ENCODE assay signal across 1 cellular context in the genomic region with DNA sequence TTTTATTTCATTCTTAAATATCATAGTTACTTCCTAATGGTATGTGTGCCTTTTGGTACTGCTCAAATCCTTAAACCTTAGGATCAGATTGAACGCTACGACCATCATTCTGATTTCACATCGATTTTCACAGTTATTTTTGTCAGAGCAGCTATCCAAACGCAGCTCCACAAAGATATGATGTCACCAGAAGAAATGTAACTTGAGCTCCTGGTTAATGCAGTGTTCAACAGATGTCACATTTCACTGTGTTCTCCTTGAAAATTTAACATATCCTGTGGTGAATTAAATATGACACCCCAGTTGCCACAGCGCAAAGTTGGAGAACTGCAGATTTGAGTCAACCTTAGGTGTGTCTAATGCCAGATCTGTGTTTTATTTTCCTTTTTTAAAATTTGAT.
TF ChIP-seq lines count a peak whose summit lies in the region.

No MANE protein-coding gene starts in this region.

TF ChIP-seq in HEK293, 187 proteins besides CTCF, POLR2A, EP300 and RAD21 (continued from another document):
- TF ChIP-seq, protein P1, sequence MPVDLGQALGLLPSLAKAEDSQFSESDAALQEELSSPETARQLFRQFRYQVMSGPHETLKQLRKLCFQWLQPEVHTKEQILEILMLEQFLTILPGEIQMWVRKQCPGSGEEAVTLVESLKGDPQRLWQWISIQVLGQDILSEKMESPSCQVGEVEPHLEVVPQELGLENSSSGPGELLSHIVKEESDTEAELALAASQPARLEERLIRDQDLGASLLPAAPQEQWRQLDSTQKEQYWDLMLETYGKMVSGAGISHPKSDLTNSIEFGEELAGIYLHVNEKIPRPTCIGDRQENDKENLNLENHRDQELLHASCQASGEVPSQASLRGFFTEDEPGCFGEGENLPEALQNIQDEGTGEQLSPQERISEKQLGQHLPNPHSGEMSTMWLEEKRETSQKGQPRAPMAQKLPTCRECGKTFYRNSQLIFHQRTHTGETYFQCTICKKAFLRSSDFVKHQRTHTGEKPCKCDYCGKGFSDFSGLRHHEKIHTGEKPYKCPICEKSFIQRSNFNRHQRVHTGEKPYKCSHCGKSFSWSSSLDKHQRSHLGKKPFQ (tag by site-specific recombination; IDR thresholded peaks at IDR 0.05): no peak
- TF ChIP-seq ZNF76 (tag by site-specific recombination; IDR thresholded peaks at IDR 0.05; ENCODE audit: borderline replicate concordance, low read depth) (no peak), ZNF629 (tag by site-specific recombination; IDR thresholded peaks at IDR 0.05) (peak; percentile 57; the same call in 1 of the 2 replicates)
TF ChIP-seq in HEK293: peak in this region for 4.
